Comparison of ENCODE assay signal across 11 cellular contexts in genomic region chr7:130998993-130999602, GRCh38.
DNase-seq lines count a peak whose midpoint lies in the region; ATAC-seq, FAIRE-seq and TF ChIP-seq lines count a peak whose summit lies in the region.
"Had no signal": no experiment of that assay in that cellular context is flagged by ENCODE, and none has a peak within 500 bp of the region (broad histone marks: within the 10 kb centered on the region; RNA-seq: fewer than 3 reads in every experiment).

No MANE protein-coding gene starts in this region.

- FAIRE-seq in kidney (lab: Jason Lieb, UNC) (no peak), frontal cortex (lab: Jason Lieb, UNC) (no peak)

- TF ChIP-seq CTCF in left ventricle myocardium inferior (IDR thresholded peaks at IDR 0.05; ENCODE audit: borderline replicate concordance): no peak
- no peak for TF ChIP-seq CTCF in kidney (IDR thresholded peaks at IDR 0.05; ENCODE audit: borderline replicate concordance, extremely low read depth, insufficient read depth)
- TF ChIP-seq CTCF in uterus (IDR thresholded peaks at IDR 0.05): no peak
- no peak for TF ChIP-seq CTCF in sigmoid colon (IDR thresholded peaks at IDR 0.05)

- peaks cover 11% of the 10 kb centered on the region for H3K36me3 ChIP-seq in left ventricle myocardium inferior
- H3K36me3 ChIP-seq in kidney (ENCODE audit: control insufficient read depth in 1 of 2, insufficient read depth in 2 of 2, low read length in 2 of 2): no peaks in the 10 kb centered on the region
- H3K36me3 ChIP-seq in uterus: no peaks in the 10 kb centered on the region
- H3K36me3 ChIP-seq in sigmoid colon: peaks cover 0 to 4% (median 0%) of the 10 kb centered on the region in 4 donors
- H3K36me3 ChIP-seq: ovary had no signal

- H3K9ac ChIP-seq in kidney (ENCODE audit: low read length in 2 of 2): peak overlapping the region in 1 of 2 donors; percentile 53

- peak overlapping the region; percentile 88 for H3K27ac Mint-ChIP-seq in activated naive CD8-positive, alpha-beta T cell treated with anti-CD3 and anti-CD28 coated beads, Interleukin-2, amount 50 U/mL, for 24 hours

- WGBS in sigmoid colon, 2 donors: 81 to 89% methylated on average over 3 of the region's 3 CpGs

- H3K4me1 ChIP-seq in left ventricle myocardium inferior (peaks cover 73% of the 10 kb centered on the region), kidney (ENCODE audit: control insufficient read depth in 1 of 2, insufficient read depth in 1 of 2, low read depth in 1 of 2, low read length in 2 of 2) (peaks cover 43 to 54% of the 10 kb centered on the region in 2 donors), uterus (peaks cover 32% of the 10 kb centered on the region in 2 donors), sigmoid colon (peaks cover 0 to 62% (median 59%) of the 10 kb centered on the region in 4 donors)

- no peaks in the 10 kb centered on the region for H3K27me3 Mint-ChIP-seq in activated naive CD8-positive, alpha-beta T cell treated with anti-CD3 and anti-CD28 coated beads, Interleukin-2, amount 50 U/mL, for 24 hours

- H3K4me3 ChIP-seq in left ventricle myocardium inferior: no peak overlapping the region
- no peak overlapping the region for H3K4me3 ChIP-seq in kidney (ENCODE audit: low read length in 2 of 2)
- no peak overlapping the region for H3K4me3 ChIP-seq in uterus
- no peak overlapping the region for H3K4me3 ChIP-seq in sigmoid colon
- H3K4me3 ChIP-seq: ovary had no signal

- H3K4me1 Mint-ChIP-seq in activated naive CD8-positive, alpha-beta T cell treated with anti-CD3 and anti-CD28 coated beads, Interleukin-2, amount 50 U/mL, for 24 hours: peaks cover 77% of the 10 kb centered on the region

- DNase-seq in left ventricle myocardium inferior (no peak), left cardiac atrium (no peak), kidney (no peak), uterus (no peak), frontal cortex (ENCODE audit: low spot score in 2 of 2) (no peak), sigmoid colon (no peak), SHP77 treated with DMSO at 0.1 percent for 48 hours (lab: John Stamatoyannopoulos, UW) (no peak)
- no peak for DNase-seq in activated naive CD8-positive, alpha-beta T cell treated with anti-CD3 and anti-CD28 coated beads, Interleukin-2, amount 50 U/mL, for 24 hours
- DNase-seq: AML-193, NCI-H446, ovary had no signal

- H3K36me3 Mint-ChIP-seq in activated naive CD8-positive, alpha-beta T cell treated with anti-CD3 and anti-CD28 coated beads, Interleukin-2, amount 50 U/mL, for 24 hours (ENCODE audit: low read depth): peaks cover 29% of the 10 kb centered on the region

- TF ChIP-seq POLR2A in uterus (IDR thresholded peaks at IDR 0.05): no peak
- TF ChIP-seq POLR2A in sigmoid colon (IDR thresholded peaks at IDR 0.05): no peak

- H3K4me3 Mint-ChIP-seq in activated naive CD8-positive, alpha-beta T cell treated with anti-CD3 and anti-CD28 coated beads, Interleukin-2, amount 50 U/mL, for 24 hours: no peak overlapping the region

- H3K27ac ChIP-seq in left ventricle myocardium inferior (replicated peaks): peak overlapping the region; percentile 26
- peak overlapping the region; percentile 53 to 79 for H3K27ac ChIP-seq in kidney (ENCODE audit: low read depth in 2 of 2, low read length in 2 of 2)
- peak overlapping the region; percentile 70 to 85 for H3K27ac ChIP-seq in uterus
- no peak overlapping the region for H3K27ac ChIP-seq in sigmoid colon

- H3K9me3 Mint-ChIP-seq in activated naive CD8-positive, alpha-beta T cell treated with anti-CD3 and anti-CD28 coated beads, Interleukin-2, amount 50 U/mL, for 24 hours: peaks cover 13% of the 10 kb centered on the region

- H3K27me3 ChIP-seq in left ventricle myocardium inferior (ENCODE audit: low read depth) (no peaks in the 10 kb centered on the region), uterus (no peaks in the 10 kb centered on the region), sigmoid colon (no peaks in the 10 kb centered on the region)
- H3K27me3 ChIP-seq: ovary had no signal

- TF ChIP-seq EP300 in sigmoid colon (IDR thresholded peaks at IDR 0.05): no peak

- H3K9me3 ChIP-seq in left ventricle myocardium inferior (replicated peaks) (peaks cover 12% of the 10 kb centered on the region), kidney (ENCODE audit: control insufficient read depth in 1 of 2, low read length in 2 of 2) (peaks cover 0 to 7% of the 10 kb centered on the region in 2 donors), uterus (peaks cover 0 to 5% of the 10 kb centered on the region in 2 donors), sigmoid colon (peaks cover 0 to 3% (median 0%) of the 10 kb centered on the region in 4 donors)

- ATAC-seq in left cardiac atrium: no peak
- no peak for ATAC-seq in activated naive CD8-positive, alpha-beta T cell treated with anti-CD3 and anti-CD28 coated beads, Interleukin-2, amount 50 U/mL, for 24 hours

- intact Hi-C loops in left ventricle myocardium inferior (cut with micrococcal nuclease): no loop called here
- intact Hi-C loops in left cardiac atrium (cut with DNase I): no loop called here
- intact Hi-C loops in kidney (cut with DNase I): no loop called here
- intact Hi-C loops in uterus (cut with DNase I; ENCODE audit: low total_unique reads): loop anchor here (10.0 kb wide), 1 partner anchor 94 kb away; no protein-coding TSS in a partner anchor
- intact Hi-C loops in sigmoid colon (cut with DNase I): no loop called here

Comparison
In these comparisons a context has a peak if more than half of its experiments do, and no peak if none do; other contexts are left out.
1. H3K27ac ChIP-seq: peak in left ventricle myocardium inferior (single experiment), kidney (2 of 2) and uterus (2 of 2); none in sigmoid colon (0 of 4).